1 cellular context compared by ENCODE assay signal in the genomic region with DNA sequence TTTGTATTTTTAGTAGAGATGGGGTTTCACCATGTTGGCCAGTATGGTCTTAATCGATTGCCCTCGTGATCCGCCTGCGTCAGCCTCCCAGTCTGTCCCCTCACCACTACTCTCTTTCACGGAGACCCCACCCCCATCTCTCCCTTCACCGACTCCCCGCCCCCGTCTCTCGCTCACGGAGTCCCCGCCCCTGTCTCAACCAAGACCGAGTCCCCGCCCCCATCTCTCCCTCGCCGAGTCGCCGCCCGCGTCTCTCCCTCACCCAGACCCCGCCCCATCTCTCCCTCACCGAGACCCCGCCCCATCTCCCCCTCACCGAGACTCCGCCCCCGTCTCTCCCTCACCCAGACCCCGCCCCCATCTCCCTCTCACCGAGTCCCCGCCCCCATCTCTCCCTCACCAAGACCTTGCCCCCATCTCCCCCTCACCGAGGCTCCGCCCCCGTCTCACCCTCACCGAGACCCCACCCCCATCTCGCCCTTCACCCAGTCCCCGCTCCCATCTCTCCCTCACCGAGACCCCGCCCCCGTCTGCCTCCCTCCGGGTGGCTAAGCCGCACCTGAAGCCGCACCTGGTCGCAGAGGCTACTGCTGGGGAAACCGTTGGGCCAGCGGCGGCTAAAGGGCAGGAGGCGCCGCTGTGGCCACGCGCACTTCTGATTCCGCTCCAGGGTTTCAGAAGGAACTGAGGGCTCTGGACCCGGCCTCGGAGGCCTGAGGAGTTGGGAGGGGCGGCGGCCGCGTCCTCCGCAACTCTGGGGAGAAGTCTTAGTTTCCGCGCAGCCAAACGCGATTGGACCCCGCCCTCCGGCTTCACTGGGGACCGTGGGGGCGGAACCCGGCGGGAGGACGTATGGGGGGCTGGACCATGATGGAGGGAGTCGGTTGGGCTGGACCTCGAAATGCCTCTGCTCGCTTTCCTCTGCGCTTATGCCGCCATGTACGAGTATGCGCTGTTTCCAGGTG.
TF ChIP-seq lines count a peak whose summit lies in the region.

No MANE protein-coding gene starts in this region.

TF ChIP-seq in K562, 482 proteins besides CTCF, POLR2A, EP300 and RAD21 (continued from another document and continues in another):
- TF ChIP-seq, protein P1, sequence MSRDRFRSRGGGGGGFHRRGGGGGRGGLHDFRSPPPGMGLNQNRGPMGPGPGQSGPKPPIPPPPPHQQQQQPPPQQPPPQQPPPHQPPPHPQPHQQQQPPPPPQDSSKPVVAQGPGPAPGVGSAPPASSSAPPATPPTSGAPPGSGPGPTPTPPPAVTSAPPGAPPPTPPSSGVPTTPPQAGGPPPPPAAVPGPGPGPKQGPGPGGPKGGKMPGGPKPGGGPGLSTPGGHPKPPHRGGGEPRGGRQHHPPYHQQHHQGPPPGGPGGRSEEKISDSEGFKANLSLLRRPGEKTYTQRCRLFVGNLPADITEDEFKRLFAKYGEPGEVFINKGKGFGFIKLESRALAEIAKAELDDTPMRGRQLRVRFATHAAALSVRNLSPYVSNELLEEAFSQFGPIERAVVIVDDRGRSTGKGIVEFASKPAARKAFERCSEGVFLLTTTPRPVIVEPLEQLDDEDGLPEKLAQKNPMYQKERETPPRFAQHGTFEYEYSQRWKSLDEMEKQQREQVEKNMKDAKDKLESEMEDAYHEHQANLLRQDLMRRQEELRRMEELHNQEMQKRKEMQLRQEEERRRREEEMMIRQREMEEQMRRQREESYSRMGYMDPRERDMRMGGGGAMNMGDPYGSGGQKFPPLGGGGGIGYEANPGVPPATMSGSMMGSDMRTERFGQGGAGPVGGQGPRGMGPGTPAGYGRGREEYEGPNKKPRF (IDR thresholded peaks at IDR 0.05; ENCODE audit: low read depth, low read length), result no peak
- TF ChIP-seq ZNF146 (CRISPR knock-in tag; IDR thresholded peaks at IDR 0.05; ENCODE audit: unreplicated experiment) (no peak), COPS2 (conservative IDR thresholded peaks at IDR 0.05) (no peak), MCM5 (IDR thresholded peaks at IDR 0.05; ENCODE audit: low read depth) (no peak), ZNF780A (CRISPR knock-in tag; IDR thresholded peaks at IDR 0.05) (no peak), DNMT1 (IDR thresholded peaks at IDR 0.05) (no peak), SPI1 (IDR thresholded peaks at IDR 0.05; ENCODE audit: borderline replicate concordance, low read depth, low read length) (peak; percentile 46; the same call in 1 of the 2 replicates), GATAD2A (IDR thresholded peaks at IDR 0.05) (0 out of 2 replicates have a peak, but pooled peaks have one; percentile 47), ZNF717 (CRISPR knock-in tag; IDR thresholded peaks at IDR 0.05) (no peak), SMARCE1 (IDR thresholded peaks at IDR 0.05) (peak; percentile 36; the same call in 1 of the 2 replicates), HIVEP1 (CRISPR knock-in tag; IDR thresholded peaks at IDR 0.05) (no peak), CGGBP1 (CRISPR knock-in tag; IDR thresholded peaks at IDR 0.05) (no peak), ZNF398 (CRISPR knock-in tag; IDR thresholded peaks at IDR 0.05) (no peak), ZNF583 (CRISPR knock-in tag; IDR thresholded peaks at IDR 0.05) (no peak), TAL1 (IDR thresholded peaks at IDR 0.05) (no peak), ZNF316 (IDR thresholded peaks at IDR 0.05) (no peak), KAT2B (IDR thresholded peaks at IDR 0.05; ENCODE audit: low read depth, low read length) (no peak), ZNF224 (CRISPR knock-in tag; IDR thresholded peaks at IDR 0.05) (no peak), ZNF79 (CRISPR knock-in tag; IDR thresholded peaks at IDR 0.05; ENCODE audit: low read depth) (no peak), RNF219 (CRISPR knock-in tag; IDR thresholded peaks at IDR 0.05) (no peak), ZNF174 (CRISPR knock-in tag; IDR thresholded peaks at IDR 0.05) (no peak), ZNF75A (CRISPR knock-in tag; IDR thresholded peaks at IDR 0.05) (no peak), ZNF212 (CRISPR knock-in tag; IDR thresholded peaks at IDR 0.05) (no peak), BACH1 (tag; IDR thresholded peaks at IDR 0.05) (no peak), BDP1 (IDR thresholded peaks at IDR 0.05; ENCODE audit: insufficient read depth, insufficient read length) (no peak), BRD4 (IDR thresholded peaks at IDR 0.05) (no peak)
- TF ChIP-seq, protein P2, sequence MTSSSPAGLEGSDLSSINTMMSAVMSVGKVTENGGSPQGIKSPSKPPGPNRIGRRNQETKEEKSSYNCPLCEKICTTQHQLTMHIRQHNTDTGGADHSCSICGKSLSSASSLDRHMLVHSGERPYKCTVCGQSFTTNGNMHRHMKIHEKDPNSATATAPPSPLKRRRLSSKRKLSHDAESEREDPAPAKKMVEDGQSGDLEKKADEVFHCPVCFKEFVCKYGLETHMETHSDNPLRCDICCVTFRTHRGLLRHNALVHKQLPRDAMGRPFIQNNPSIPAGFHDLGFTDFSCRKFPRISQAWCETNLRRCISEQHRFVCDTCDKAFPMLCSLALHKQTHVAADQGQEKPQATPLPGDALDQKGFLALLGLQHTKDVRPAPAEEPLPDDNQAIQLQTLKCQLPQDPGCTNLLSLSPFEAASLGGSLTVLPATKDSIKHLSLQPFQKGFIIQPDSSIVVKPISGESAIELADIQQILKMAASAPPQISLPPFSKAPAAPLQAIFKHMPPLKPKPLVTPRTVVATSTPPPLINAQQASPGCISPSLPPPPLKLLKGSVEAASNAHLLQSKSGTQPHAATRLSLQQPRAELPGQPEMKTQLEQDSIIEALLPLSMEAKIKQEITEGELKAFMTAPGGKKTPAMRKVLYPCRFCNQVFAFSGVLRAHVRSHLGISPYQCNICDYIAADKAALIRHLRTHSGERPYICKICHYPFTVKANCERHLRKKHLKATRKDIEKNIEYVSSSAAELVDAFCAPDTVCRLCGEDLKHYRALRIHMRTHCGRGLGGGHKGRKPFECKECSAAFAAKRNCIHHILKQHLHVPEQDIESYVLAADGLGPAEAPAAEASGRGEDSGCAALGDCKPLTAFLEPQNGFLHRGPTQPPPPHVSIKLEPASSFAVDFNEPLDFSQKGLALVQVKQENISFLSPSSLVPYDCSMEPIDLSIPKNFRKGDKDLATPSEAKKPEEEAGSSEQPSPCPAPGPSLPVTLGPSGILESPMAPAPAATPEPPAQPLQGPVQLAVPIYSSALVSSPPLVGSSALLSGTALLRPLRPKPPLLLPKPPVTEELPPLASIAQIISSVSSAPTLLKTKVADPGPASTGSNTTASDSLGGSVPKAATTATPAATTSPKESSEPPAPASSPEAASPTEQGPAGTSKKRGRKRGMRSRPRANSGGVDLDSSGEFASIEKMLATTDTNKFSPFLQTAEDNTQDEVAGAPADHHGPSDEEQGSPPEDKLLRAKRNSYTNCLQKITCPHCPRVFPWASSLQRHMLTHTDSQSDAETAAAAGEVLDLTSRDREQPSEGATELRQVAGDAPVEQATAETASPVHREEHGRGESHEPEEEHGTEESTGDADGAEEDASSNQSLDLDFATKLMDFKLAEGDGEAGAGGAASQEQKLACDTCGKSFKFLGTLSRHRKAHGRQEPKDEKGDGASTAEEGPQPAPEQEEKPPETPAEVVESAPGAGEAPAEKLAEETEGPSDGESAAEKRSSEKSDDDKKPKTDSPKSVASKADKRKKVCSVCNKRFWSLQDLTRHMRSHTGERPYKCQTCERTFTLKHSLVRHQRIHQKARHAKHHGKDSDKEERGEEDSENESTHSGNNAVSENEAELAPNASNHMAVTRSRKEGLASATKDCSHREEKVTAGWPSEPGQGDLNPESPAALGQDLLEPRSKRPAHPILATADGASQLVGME (CRISPR knock-in tag; IDR thresholded peaks at IDR 0.05), result no peak
- TF ChIP-seq, protein P3, sequence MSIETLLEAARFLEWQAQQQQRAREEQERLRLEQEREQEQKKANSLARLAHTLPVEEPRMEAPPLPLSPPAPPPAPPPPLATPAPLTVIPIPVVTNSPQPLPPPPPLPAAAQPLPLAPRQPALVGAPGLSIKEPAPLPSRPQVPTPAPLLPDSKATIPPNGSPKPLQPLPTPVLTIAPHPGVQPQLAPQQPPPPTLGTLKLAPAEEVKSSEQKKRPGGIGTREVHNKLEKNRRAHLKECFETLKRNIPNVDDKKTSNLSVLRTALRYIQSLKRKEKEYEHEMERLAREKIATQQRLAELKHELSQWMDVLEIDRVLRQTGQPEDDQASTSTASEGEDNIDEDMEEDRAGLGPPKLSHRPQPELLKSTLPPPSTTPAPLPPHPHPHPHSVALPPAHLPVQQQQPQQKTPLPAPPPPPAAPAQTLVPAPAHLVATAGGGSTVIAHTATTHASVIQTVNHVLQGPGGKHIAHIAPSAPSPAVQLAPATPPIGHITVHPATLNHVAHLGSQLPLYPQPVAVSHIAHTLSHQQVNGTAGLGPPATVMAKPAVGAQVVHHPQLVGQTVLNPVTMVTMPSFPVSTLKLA (conservative IDR thresholded peaks at IDR 0.05), result peak in 1 of 2 experiments; percentile 57; a peak in 2 of 4 replicates
- TF ChIP-seq, protein P4, sequence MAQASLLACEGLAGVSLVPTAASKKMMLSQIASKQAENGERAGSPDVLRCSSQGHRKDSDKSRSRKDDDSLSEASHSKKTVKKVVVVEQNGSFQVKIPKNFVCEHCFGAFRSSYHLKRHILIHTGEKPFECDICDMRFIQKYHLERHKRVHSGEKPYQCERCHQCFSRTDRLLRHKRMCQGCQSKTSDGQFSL (CRISPR knock-in tag; IDR thresholded peaks at IDR 0.05), result no peak
- TF ChIP-seq, protein P4 (tag; IDR thresholded peaks at IDR 0.05), result no peak
